Comparison of ENCODE assay signal across 16 cellular contexts in genomic region chr5:116864157-116864837, GRCh38.
DNase-seq lines count a peak whose midpoint lies in the region; ATAC-seq and TF ChIP-seq lines count a peak whose summit lies in the region.
"Had no signal": no experiment of that assay in that cellular context is flagged by ENCODE, and none has a peak within 500 bp of the region (broad histone marks: within the 10 kb centered on the region; RNA-seq: fewer than 3 reads in every experiment).

No MANE protein-coding gene starts in this region.

- H3K9me3 Mint-ChIP-seq in naive thymus-derived CD8-positive, alpha-beta T cell: peaks cover 0 to 5% (median 0%) of the 10 kb centered on the region in 9 donors
- H3K9me3 Mint-ChIP-seq: activated naive CD8-positive, alpha-beta T cell treated with anti-CD3 and anti-CD28 coated beads for 36 hours had no signal

- H3K27ac ChIP-seq in HEK293 (ENCODE audit: extremely low read depth, low read depth, low read length) (peak overlapping the region; percentile 5; the same call in 1 of the 2 replicates), SJCRH30 (peak overlapping the region; percentile 99), tibial artery (no peak overlapping the region), breast epithelium (no peak overlapping the region)
- H3K27ac ChIP-seq: testis, WERI-Rb-1 had no signal

- H3K9me3 ChIP-seq in HEK293 (ENCODE audit: control insufficient read depth, insufficient read depth, low read depth, low read length): no peaks in the 10 kb centered on the region
- peaks cover 5% of the 10 kb centered on the region; the same call in 1 of the 2 replicates for H3K9me3 ChIP-seq in SJCRH30 (replicated peaks)
- H3K9me3 ChIP-seq in iPS-15b (ENCODE audit: control insufficient read depth, insufficient read depth, low read length): no peaks in the 10 kb centered on the region
- no peaks in the 10 kb centered on the region for H3K9me3 ChIP-seq in tibial artery
- no peaks in the 10 kb centered on the region for H3K9me3 ChIP-seq in breast epithelium
- H3K9me3 ChIP-seq: testis had no signal

- POLR2A ChIA-PET in HEK293 (lab: Yijun Ruan, JAX): no interaction called here
- POLR2A ChIA-PET in naive thymus-derived CD8-positive, alpha-beta T cell (lab: Charles Lee): no interaction called here

- intact Hi-C loops in tibial artery (cut with DNase I; ENCODE audit: low total_unique reads): no loop called here
- intact Hi-C loops in breast epithelium (cut with DNase I; ENCODE audit: low total_unique reads): no loop called here

- H3K4me1 ChIP-seq in HEK293 (ENCODE audit: control insufficient read depth, insufficient read depth, low read length) (peaks cover 5% of the 10 kb centered on the region; the same call in 1 of the 2 replicates), SJCRH30 (peaks cover 67% of the 10 kb centered on the region), iPS-15b (ENCODE audit: control insufficient read depth, insufficient read depth, low read length) (peaks cover 35% of the 10 kb centered on the region), tibial artery (peaks cover 0 to 2% (median 0%) of the 10 kb centered on the region in 4 donors), breast epithelium (no peaks in the 10 kb centered on the region)
- H3K4me1 ChIP-seq: testis had no signal

- no peak overlapping the region for H3K4me3 ChIP-seq in HEK293 (ENCODE audit: low read depth, low read length)
- peak overlapping the region; percentile 2; the same call in 1 of the 2 replicates for H3K4me3 ChIP-seq in SJCRH30
- H3K4me3 ChIP-seq in iPS-15b (ENCODE audit: low read depth, low read length): no peak overlapping the region
- H3K4me3 ChIP-seq in tibial artery: no peak overlapping the region
- H3K4me3 ChIP-seq in breast epithelium: no peak overlapping the region
- H3K4me3 ChIP-seq: testis had no signal

- DNase-seq in SJCRH30: peak; percentile 96 to 98
- peak; percentile 15 for DNase-seq in retina
- DNase-seq in tibial artery: no peak
- no peak for DNase-seq in breast epithelium (ENCODE audit: low spot score in 2 of 2)
- no peak for DNase-seq in naive thymus-derived CD8-positive, alpha-beta T cell
- DNase-seq: activated naive CD8-positive, alpha-beta T cell treated with anti-CD3 and anti-CD28 coated beads for 36 hours; CD4-positive, CD25-positive, alpha-beta regulatory T cell; kidney glomerular epithelial cell; naive thymus-derived CD4-positive, alpha-beta T cell; NCI-H524; SHP77 treated with DMSO at 0.1 percent for 48 hours; testis; WERI-Rb-1 had no signal

- no peak for TF ChIP-seq CTCF in HEK293 (tag by site-specific recombination; IDR thresholded peaks at IDR 0.05)
- TF ChIP-seq CTCF in tibial artery (IDR thresholded peaks at IDR 0.05): no peak
- TF ChIP-seq CTCF in breast epithelium (IDR thresholded peaks at IDR 0.05): no peak

- H3K4me1 Mint-ChIP-seq in naive thymus-derived CD8-positive, alpha-beta T cell: no peaks in the 10 kb centered on the region
- H3K4me1 Mint-ChIP-seq: activated naive CD8-positive, alpha-beta T cell treated with anti-CD3 and anti-CD28 coated beads for 36 hours; CD4-positive, CD25-positive, alpha-beta regulatory T cell had no signal

- no peak for TF ChIP-seq POLR2A in breast epithelium (IDR thresholded peaks at IDR 0.05)

- H3K9ac ChIP-seq in iPS-15b (ENCODE audit: low read depth, low read length): peak overlapping the region; percentile 47

- H3K27me3 ChIP-seq in SJCRH30 (no peaks in the 10 kb centered on the region), iPS-15b (ENCODE audit: control insufficient read depth, insufficient read depth, low read length) (no peaks in the 10 kb centered on the region), tibial artery (no peaks in the 10 kb centered on the region), breast epithelium (no peaks in the 10 kb centered on the region)
- H3K27me3 ChIP-seq: testis had no signal

- CTCF ChIA-PET in HEK293 (lab: Yijun Ruan, JAX): no interaction called here

- no peaks in the 10 kb centered on the region for H3K36me3 Mint-ChIP-seq in naive thymus-derived CD8-positive, alpha-beta T cell
- H3K36me3 Mint-ChIP-seq: activated naive CD8-positive, alpha-beta T cell treated with anti-CD3 and anti-CD28 coated beads for 36 hours; CD4-positive, CD25-positive, alpha-beta regulatory T cell; naive thymus-derived CD4-positive, alpha-beta T cell had no signal

- H3K27ac Mint-ChIP-seq in naive thymus-derived CD8-positive, alpha-beta T cell: no peak overlapping the region
- H3K27ac Mint-ChIP-seq: activated naive CD8-positive, alpha-beta T cell treated with anti-CD3 and anti-CD28 coated beads for 36 hours; CD4-positive, CD25-positive, alpha-beta regulatory T cell; naive thymus-derived CD4-positive, alpha-beta T cell had no signal

- H3K4me3 Mint-ChIP-seq in naive thymus-derived CD8-positive, alpha-beta T cell: no peak overlapping the region
- H3K4me3 Mint-ChIP-seq: activated naive CD8-positive, alpha-beta T cell treated with anti-CD3 and anti-CD28 coated beads for 36 hours; CD4-positive, CD25-positive, alpha-beta regulatory T cell; naive thymus-derived CD4-positive, alpha-beta T cell had no signal

- peaks cover 0 to 11% (median 0%) of the 10 kb centered on the region in 5 donors for H3K27me3 Mint-ChIP-seq in naive thymus-derived CD8-positive, alpha-beta T cell
- H3K27me3 Mint-ChIP-seq: CD4-positive, CD25-positive, alpha-beta regulatory T cell had no signal

- no peaks in the 10 kb centered on the region for H3K36me3 ChIP-seq in HEK293 (ENCODE audit: control insufficient read depth in 2 of 2, insufficient read depth in 1 of 2, low read length in 2 of 2)
- H3K36me3 ChIP-seq in SJCRH30: no peaks in the 10 kb centered on the region
- H3K36me3 ChIP-seq in iPS-15b (ENCODE audit: control insufficient read depth, insufficient read depth, low read length): no peaks in the 10 kb centered on the region
- no peaks in the 10 kb centered on the region for H3K36me3 ChIP-seq in tibial artery
- H3K36me3 ChIP-seq in breast epithelium: no peaks in the 10 kb centered on the region
- H3K36me3 ChIP-seq: WERI-Rb-1 had no signal

- no peak for ATAC-seq in naive thymus-derived CD8-positive, alpha-beta T cell
- no peak for ATAC-seq in HG02571 (IDR thresholded peaks at IDR 0.05; ENCODE audit: unreplicated experiment)
- ATAC-seq: naive thymus-derived CD4-positive, alpha-beta T cell had no signal

TF ChIP-seq in HEK293, 187 proteins besides CTCF, POLR2A, EP300 and RAD21:
- TF ChIP-seq GLIS1 (tag by site-specific recombination; IDR thresholded peaks at IDR 0.05): 0 out of 2 replicates have a peak, but pooled peaks have one; percentile 28
- no peak for TF ChIP-seq ZNF155 (tag by site-specific recombination; IDR thresholded peaks at IDR 0.05)
- TF ChIP-seq ZBTB20 (tag by site-specific recombination; IDR thresholded peaks at IDR 0.05): 0 out of 2 replicates have a peak, but pooled peaks have one; percentile 30

Comparison
In these comparisons a context has a peak if more than half of its experiments do, and no peak if none do; other contexts are left out.
1. H3K27ac ChIP-seq: peak in HEK293 (single experiment) and SJCRH30 (single experiment); none in tibial artery (0 of 2) and breast epithelium (0 of 2).
2. DNase-seq: peak in SJCRH30 (2 of 2) and retina (single experiment); none in tibial artery (0 of 2), breast epithelium (0 of 2) and naive thymus-derived CD8-positive, alpha-beta T cell (0 of 10).